ENCODE assay signal across 1 cellular context in genomic region chr4:48742412-48742811, GRCh38.
TF ChIP-seq lines count a peak whose summit lies in the region.

No MANE protein-coding gene starts in this region.

TF ChIP-seq in GM12878, 131 proteins besides CTCF, POLR2A, EP300 and RAD21:
- TF ChIP-seq PKNOX1 (IDR thresholded peaks at IDR 0.05) = no peak
- TF ChIP-seq STAT3 (IDR thresholded peaks at IDR 0.05; ENCODE audit: low read depth, low read length) = no peak
- TF ChIP-seq ZBTB4 (CRISPR knock-in tag; IDR thresholded peaks at IDR 0.05) = no peak
- TF ChIP-seq LARP7 (IDR thresholded peaks at IDR 0.05) = no peak
- TF ChIP-seq YBX1 (IDR thresholded peaks at IDR 0.05) = no peak
- TF ChIP-seq ZZZ3 (IDR thresholded peaks at IDR 0.05; ENCODE audit: control insufficient read depth, insufficient read length, low read depth) = no peak
- no peak for TF ChIP-seq ATF2 (IDR thresholded peaks at IDR 0.05; ENCODE audit: low read length)
- no peak for TF ChIP-seq IRF4 (IDR thresholded peaks at IDR 0.05; ENCODE audit: low read depth, low read length)
